ENCODE assay signal across 8 cellular contexts in genomic region chr3:47803478-47804025, GRCh38. TPM values are rescaled to one million over a fixed set of nuclear protein-coding genes. Genes with fewer than 3 reads are reported as not detected.
DNase-seq lines count a peak whose midpoint lies in the region; ATAC-seq and TF ChIP-seq lines count a peak whose summit lies in the region.

No MANE protein-coding gene starts in this region.

- TF ChIP-seq CTCF in choroid plexus epithelial cell (conservative IDR thresholded peaks at IDR 0.05; ENCODE audit: low read depth, low read length) = no peak

- H3K27me3 Mint-ChIP-seq in natural killer cell treated with Interleukin-12 subunit alpha and Interleukin-12 subunit beta and Interleukin-15 and Interleukin-18, amount 100 ng/mL, for 72 hours = no peaks in the 10 kb centered on the region

- peak overlapping the region; percentile 82 for H3K4me3 ChIP-seq in choroid plexus epithelial cell (ENCODE audit: low read depth, low read length)

- peak; percentile 86 for DNase-seq in ELF-1 (ENCODE audit: low read depth, low spot score)
- DNase-seq in NAMALWA (ENCODE audit: low spot score) = peak; percentile 27
- peak; percentile 19 for DNase-seq in choroid plexus epithelial cell (ENCODE audit: low read depth)
- no peak for DNase-seq in natural killer cell treated with Interleukin-12 subunit alpha and Interleukin-12 subunit beta and Interleukin-15 and Interleukin-18, amount 100 ng/mL, for 72 hours (ENCODE audit: low spot score)
- DNase-seq in retina = no peak
- no peak for DNase-seq in NCI-H2196 treated with DMSO at 0.1 percent for 48 hours (lab: John Stamatoyannopoulos, UW; ENCODE audit: unreplicated experiment)
- no peak for DNase-seq in DMS114 treated with DMSO at 0.1 percent for 48 hours (lab: John Stamatoyannopoulos, UW; ENCODE audit: unreplicated experiment)

- ATAC-seq in natural killer cell treated with Interleukin-12 subunit alpha and Interleukin-12 subunit beta and Interleukin-15 and Interleukin-18, amount 100 ng/mL, for 72 hours = no peak
- ATAC-seq in GM19467 (IDR thresholded peaks at IDR 0.05; ENCODE audit: unreplicated experiment) = no peak

- peak overlapping the region; percentile 98 for H3K4me3 Mint-ChIP-seq in natural killer cell treated with Interleukin-12 subunit alpha and Interleukin-12 subunit beta and Interleukin-15 and Interleukin-18, amount 100 ng/mL, for 72 hours

- H3K4me1 Mint-ChIP-seq in natural killer cell treated with Interleukin-12 subunit alpha and Interleukin-12 subunit beta and Interleukin-15 and Interleukin-18, amount 100 ng/mL, for 72 hours (ENCODE audit: low read depth in 2 of 2) = peaks cover 12 to 16% of the 10 kb centered on the region in 2 donors

- peak overlapping the region; percentile 89 to 95 for H3K27ac Mint-ChIP-seq in natural killer cell treated with Interleukin-12 subunit alpha and Interleukin-12 subunit beta and Interleukin-15 and Interleukin-18, amount 100 ng/mL, for 72 hours

- no peaks in the 10 kb centered on the region for H3K9me3 Mint-ChIP-seq in natural killer cell treated with Interleukin-12 subunit alpha and Interleukin-12 subunit beta and Interleukin-15 and Interleukin-18, amount 100 ng/mL, for 72 hours

- no peaks in the 10 kb centered on the region for H3K36me3 Mint-ChIP-seq in natural killer cell treated with Interleukin-12 subunit alpha and Interleukin-12 subunit beta and Interleukin-15 and Interleukin-18, amount 100 ng/mL, for 72 hours

RNA-seq across cellular contexts. Expression of gene DHX30, which starts 0.6 kb away (rescaled TPM):
- total RNA-seq in natural killer cell treated with Interleukin-12 subunit alpha and Interleukin-12 subunit beta and Interleukin-15 and Interleukin-18, amount 100 ng/mL, for 72 hours = 100 to 1,000 TPM; 101 to 177 TPM

RNA-seq across cellular contexts. Expression of gene SMARCC1, which starts 21.9 kb away (rescaled TPM):
- total RNA-seq in natural killer cell treated with Interleukin-12 subunit alpha and Interleukin-12 subunit beta and Interleukin-15 and Interleukin-18, amount 100 ng/mL, for 72 hours = 100 to 1,000 TPM in 1 of 2 donors, 10 to 100 TPM in 1; 93.8 to 130 TPM

Comparison
In these comparisons a context has a peak if more than half of its experiments do, and no peak if none do; other contexts are left out.
1. DNase-seq: peak in ELF-1 (single experiment), NAMALWA (single experiment) and choroid plexus epithelial cell (single experiment); none in natural killer cell treated with Interleukin-12 subunit alpha and Interleukin-12 subunit beta and Interleukin-15 and Interleukin-18, amount 100 ng/mL, for 72 hours (single experiment), retina (single experiment), NCI-H2196 treated with DMSO at 0.1 percent for 48 hours (single experiment) and DMS114 treated with DMSO at 0.1 percent for 48 hours (single experiment).